ENCODE assay signal across 11 cellular contexts in the genomic region with DNA sequence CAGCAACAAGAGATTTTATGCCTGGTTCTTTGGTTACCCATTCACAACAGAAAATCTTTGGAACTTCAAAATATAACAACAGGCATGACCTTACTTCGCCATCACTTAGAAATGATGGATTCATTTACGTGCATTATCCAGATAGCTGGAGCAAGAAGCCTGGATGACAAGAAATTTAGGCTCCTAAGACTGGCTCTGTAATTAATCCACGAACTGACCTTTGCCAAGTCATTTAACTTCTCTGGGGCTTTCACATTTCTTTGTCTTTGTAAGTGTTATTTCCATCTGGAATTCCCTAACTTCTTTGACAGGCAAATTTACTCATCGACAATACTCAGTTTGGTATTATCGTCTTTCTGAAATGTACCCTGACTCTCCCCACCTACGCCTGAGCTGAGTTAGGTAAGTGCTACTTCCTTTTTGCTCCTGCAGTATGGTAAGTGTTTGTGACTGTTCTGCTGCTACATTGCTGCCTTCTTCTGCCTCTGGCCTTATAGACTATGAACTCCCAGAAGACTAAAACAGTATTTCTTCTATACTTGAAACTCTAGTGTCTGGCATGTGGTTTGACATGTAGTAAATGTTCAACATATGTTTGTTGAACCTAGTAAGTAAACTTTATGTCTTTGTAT. TPM values are rescaled to one million over a fixed set of nuclear protein-coding genes. Genes with fewer than 3 reads are reported as not detected.
A peak's percentile ranks its signal among the peaks of the same experiment; 100 is the strongest.
DNase-seq lines count a peak whose midpoint lies in the region; ATAC-seq and TF ChIP-seq lines count a peak whose summit lies in the region.
"Had no signal": no experiment of that assay in that cellular context is flagged by ENCODE, and none has a peak within 500 bp of the region (broad histone marks: within the 10 kb centered on the region; RNA-seq: fewer than 3 reads in every experiment).

No MANE protein-coding gene starts in this region.

- peak in 2 of 3 donors; percentile 29 to 71 for DNase-seq in CD4-positive, CD25-positive, alpha-beta regulatory T cell
- DNase-seq in NCI-H2081 (lab: John Stamatoyannopoulos, UW) (no peak), superior temporal gyrus (ENCODE audit: extremely low spot score) (no peak), chondrocyte (ENCODE audit: low spot score) (no peak), HFFc6 (no peak)
- DNase-seq: heart right ventricle, right cardiac atrium had no signal

- H3K36me3 ChIP-seq in CD4-positive, CD25-positive, alpha-beta regulatory T cell (ENCODE audit: control insufficient read depth, insufficient read depth, low read length): no peaks in the 10 kb centered on the region
- H3K36me3 ChIP-seq: heart right ventricle had no signal

- H3K4me1 Mint-ChIP-seq in CD4-positive, CD25-positive, alpha-beta regulatory T cell: peaks cover 22 to 45% (median 29%) of the 10 kb centered on the region in 4 donors
- peaks cover 40% of the 10 kb centered on the region for H3K4me1 Mint-ChIP-seq in activated T-helper 17 cell treated with anti-CD3 and anti-CD28 coated beads, Interleukin-2, amount 50 U/mL, for 72 hours
- H3K4me1 Mint-ChIP-seq in chondrocyte (ENCODE audit: low read depth) (no peaks in the 10 kb centered on the region), HFFc6 (ENCODE audit: low read depth) (peaks cover 2% of the 10 kb centered on the region)

- peaks cover 12% of the 10 kb centered on the region for H3K4me1 ChIP-seq in CD4-positive, CD25-positive, alpha-beta regulatory T cell (ENCODE audit: control insufficient read depth, insufficient read depth, low read length, poor library complexity, severe bottlenecking)

- H3K27ac ChIP-seq in CD4-positive, CD25-positive, alpha-beta regulatory T cell (ENCODE audit: insufficient read depth, low read length, poor library complexity, severe bottlenecking): peak overlapping the region; percentile 53

- ATAC-seq in CD4-positive, CD25-positive, alpha-beta regulatory T cell (ENCODE audit: low read depth in 2 of 2): peak; percentile 84 to 86
- peak; percentile 82 for ATAC-seq in HG03039 (IDR thresholded peaks at IDR 0.05; ENCODE audit: unreplicated experiment)
- peak; percentile 86 for ATAC-seq in activated T-helper 17 cell treated with anti-CD3 and anti-CD28 coated beads, Interleukin-2, amount 50 U/mL, for 72 hours (replicated peaks)
- ATAC-seq: heart right ventricle, right cardiac atrium had no signal

- H3K9me3 Mint-ChIP-seq in CD4-positive, CD25-positive, alpha-beta regulatory T cell: no peaks in the 10 kb centered on the region
- H3K9me3 Mint-ChIP-seq in activated T-helper 17 cell treated with anti-CD3 and anti-CD28 coated beads, Interleukin-2, amount 50 U/mL, for 72 hours: peaks cover 4% of the 10 kb centered on the region
- H3K9me3 Mint-ChIP-seq in chondrocyte (ENCODE audit: low read depth) (no peaks in the 10 kb centered on the region), HFFc6 (no peaks in the 10 kb centered on the region)

- no peaks in the 10 kb centered on the region for H3K9me3 ChIP-seq in CD4-positive, CD25-positive, alpha-beta regulatory T cell (ENCODE audit: control insufficient read depth in 2 of 2, low read length in 2 of 2)
- H3K9me3 ChIP-seq: heart right ventricle had no signal

- no peak for TF ChIP-seq CTCF in chondrocyte (IDR thresholded peaks at IDR 0.05)
- TF ChIP-seq CTCF in HFFc6 (IDR thresholded peaks at IDR 0.05): no peak

- H3K4me3 ChIP-seq in CD4-positive, CD25-positive, alpha-beta regulatory T cell (ENCODE audit: low read depth, low read length): peak overlapping the region; percentile 75
- H3K4me3 ChIP-seq: heart right ventricle had no signal

- H3K36me3 Mint-ChIP-seq in CD4-positive, CD25-positive, alpha-beta regulatory T cell: no peaks in the 10 kb centered on the region
- H3K36me3 Mint-ChIP-seq in activated T-helper 17 cell treated with anti-CD3 and anti-CD28 coated beads, Interleukin-2, amount 50 U/mL, for 72 hours (ENCODE audit: low read depth): peaks cover 3% of the 10 kb centered on the region
- H3K36me3 Mint-ChIP-seq in chondrocyte (ENCODE audit: low read depth) (no peaks in the 10 kb centered on the region), HFFc6 (ENCODE audit: low read depth) (no peaks in the 10 kb centered on the region)
- H3K36me3 Mint-ChIP-seq: CD14-positive monocyte had no signal

- H3K4me3 Mint-ChIP-seq in CD4-positive, CD25-positive, alpha-beta regulatory T cell: peak overlapping the region; percentile 51 to 84 (median 79)
- peak overlapping the region; percentile 99 for H3K4me3 Mint-ChIP-seq in activated T-helper 17 cell treated with anti-CD3 and anti-CD28 coated beads, Interleukin-2, amount 50 U/mL, for 72 hours
- no peak overlapping the region for H3K4me3 Mint-ChIP-seq in chondrocyte (ENCODE audit: unreplicated experiment)
- no peak overlapping the region for H3K4me3 Mint-ChIP-seq in HFFc6
- H3K4me3 Mint-ChIP-seq: CD14-positive monocyte had no signal

- H3K27me3 Mint-ChIP-seq in CD4-positive, CD25-positive, alpha-beta regulatory T cell: no peaks in the 10 kb centered on the region
- H3K27me3 Mint-ChIP-seq in activated T-helper 17 cell treated with anti-CD3 and anti-CD28 coated beads, Interleukin-2, amount 50 U/mL, for 72 hours: no peaks in the 10 kb centered on the region
- H3K27me3 Mint-ChIP-seq in chondrocyte (ENCODE audit: low read depth): no peaks in the 10 kb centered on the region
- no peaks in the 10 kb centered on the region for H3K27me3 Mint-ChIP-seq in HFFc6 (ENCODE audit: insufficient read depth)

- peak overlapping the region; percentile 81 to 98 (median 93) for H3K27ac Mint-ChIP-seq in CD4-positive, CD25-positive, alpha-beta regulatory T cell
- H3K27ac Mint-ChIP-seq in activated T-helper 17 cell treated with anti-CD3 and anti-CD28 coated beads, Interleukin-2, amount 50 U/mL, for 72 hours: peak overlapping the region; percentile 100
- H3K27ac Mint-ChIP-seq in chondrocyte (ENCODE audit: unreplicated experiment) (no peak overlapping the region), HFFc6 (no peak overlapping the region)

- peak; percentile 24 for TF ChIP-seq POLR2A in GM19099 (IDR thresholded peaks at IDR 0.05; ENCODE audit: extremely low read depth, insufficient read length, low read depth)

- no peaks in the 10 kb centered on the region for H3K27me3 ChIP-seq in CD4-positive, CD25-positive, alpha-beta regulatory T cell (ENCODE audit: control insufficient read depth, insufficient read depth, low read length)
- H3K27me3 ChIP-seq: heart right ventricle had no signal

RNA-seq across cellular contexts. Expression of gene MDFIC, which starts 5.5 kb away (rescaled TPM):
- 65.1 TPM for total RNA-seq in CD4-positive, CD25-positive, alpha-beta regulatory T cell
- polyA plus RNA-seq in CD4-positive, CD25-positive, alpha-beta regulatory T cell: 10 to 100 TPM; 68.5 to 99.9 (median 89.9) TPM
- 10 to 100 TPM; 64.1 to 97.3 TPM for total RNA-seq in activated T-helper 17 cell treated with anti-CD3 and anti-CD28 coated beads, Interleukin-2, amount 50 U/mL, for 72 hours
- total RNA-seq in chondrocyte: 12.7 to 24.6 TPM (median 15.6 TPM) in 3 replicates
- total RNA-seq in HFFc6 (2021; fragmentation: NEBNext Ultra II Directional; extraction: Animal tissue kit (Norgen Biotek cat#: 25700)): 10 to 100 TPM; 33.3 to 57.9 (median 45.5) TPM

Comparison
In these comparisons a context has a peak if more than half of its experiments do, and no peak if none do; other contexts are left out.
1. DNase-seq: peak in CD4-positive, CD25-positive, alpha-beta regulatory T cell (2 of 3); none in NCI-H2081 (0 of 2), superior temporal gyrus (single experiment), chondrocyte (single experiment) and HFFc6 (single experiment).
2. H3K27ac Mint-ChIP-seq: peak in CD4-positive, CD25-positive, alpha-beta regulatory T cell (3 of 3) and activated T-helper 17 cell treated with anti-CD3 and anti-CD28 coated beads, Interleukin-2, amount 50 U/mL, for 72 hours (single experiment); none in chondrocyte (single experiment) and HFFc6 (single experiment).
3. H3K4me3 Mint-ChIP-seq: peak in CD4-positive, CD25-positive, alpha-beta regulatory T cell (4 of 4) and activated T-helper 17 cell treated with anti-CD3 and anti-CD28 coated beads, Interleukin-2, amount 50 U/mL, for 72 hours (single experiment); none in chondrocyte (single experiment) and HFFc6 (single experiment).
4. Peak in every context shown above with its lines, with median percentiles within 50 percentile points of each other: ATAC-seq.